In the genomic region with DNA sequence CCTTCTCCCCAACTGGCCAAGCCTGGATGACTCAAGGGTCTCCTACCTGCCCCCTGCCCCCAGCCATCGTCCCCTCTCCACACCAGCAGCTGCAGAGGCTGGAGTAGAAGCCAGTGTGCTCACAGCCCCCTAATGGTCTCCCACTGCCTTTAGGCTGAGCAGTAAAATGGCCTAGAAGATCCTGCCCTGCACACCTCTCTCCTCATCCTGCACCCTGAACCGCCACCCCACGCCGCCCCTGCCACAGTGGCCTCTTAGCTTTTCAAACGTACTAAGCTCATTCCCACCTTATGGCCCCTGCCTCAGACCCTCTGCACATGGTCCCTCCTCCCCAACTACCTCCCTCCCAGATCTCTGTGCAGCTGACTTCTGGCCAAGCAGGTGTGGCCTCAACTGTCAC, we compare ENCODE assay signal across 16 cellular contexts. TPM values are rescaled to one million over a fixed set of nuclear protein-coding genes. Genes with fewer than 3 reads are reported as not detected.
DNase-seq lines count a peak whose midpoint lies in the region; ATAC-seq and TF ChIP-seq lines count a peak whose summit lies in the region.
"Had no signal": no experiment of that assay in that cellular context is flagged by ENCODE, and none has a peak within 500 bp of the region (broad histone marks: within the 10 kb centered on the region; RNA-seq: fewer than 3 reads in every experiment).

No MANE protein-coding gene starts in this region.

- TF ChIP-seq CTCF in spleen (IDR thresholded peaks at IDR 0.05 in 8 of 11, conservative IDR thresholded peaks at IDR 0.05 in 3 of 11) (no peak), left ventricle myocardium inferior (IDR thresholded peaks at IDR 0.05; ENCODE audit: borderline replicate concordance) (no peak), esophagus muscularis mucosa (IDR thresholded peaks at IDR 0.05) (no peak)

- no peak overlapping the region for H3K27ac ChIP-seq in spleen
- no peak overlapping the region for H3K27ac ChIP-seq in left ventricle myocardium inferior (replicated peaks)
- H3K27ac ChIP-seq in esophagus muscularis mucosa (replicated peaks in 1 of 4) = no peak overlapping the region
- H3K27ac ChIP-seq: HL-60 had no signal

- no peaks in the 10 kb centered on the region for H3K4me1 Mint-ChIP-seq in stimulated activated naive CD8-positive, alpha-beta T cell treated with anti-CD3 and anti-CD28 coated beads, Interleukin-15, amount 100 ng/mL, for 72 hours
- H3K4me1 Mint-ChIP-seq in effector memory CD8-positive, alpha-beta T cell (ENCODE audit: low read depth in 2 of 2) = no peaks in the 10 kb centered on the region
- H3K4me1 Mint-ChIP-seq: CD8-positive, alpha-beta memory T cell had no signal

- H3K36me3 ChIP-seq in spleen = peaks cover 0 to 100% (median 77%) of the 10 kb centered on the region in 6 donors
- peaks cover 80% of the 10 kb centered on the region for H3K36me3 ChIP-seq in left ventricle myocardium inferior
- peaks cover 32 to 100% (median 86%) of the 10 kb centered on the region in 4 donors for H3K36me3 ChIP-seq in esophagus muscularis mucosa

- in situ Hi-C loops in KBM-7 (cut with MboI; ENCODE audit: low pct_unique_long_range_greater_than_20kb, low sequenced_read_pairs) = loop anchor here (25.0 kb wide), 1 partner anchor 457 kb away; a partner anchor contains a TSS

- peak overlapping the region in 1 of 2 donors; percentile 31 for H3K27ac Mint-ChIP-seq in stimulated activated naive CD8-positive, alpha-beta T cell treated with anti-CD3 and anti-CD28 coated beads, Interleukin-15, amount 100 ng/mL, for 72 hours
- H3K27ac Mint-ChIP-seq in effector memory CD8-positive, alpha-beta T cell = peak overlapping the region; percentile 46 to 60
- H3K27ac Mint-ChIP-seq: HFFc6 had no signal

- DNase-seq in stimulated activated naive CD8-positive, alpha-beta T cell treated with anti-CD3 and anti-CD28 coated beads, Interleukin-15, amount 100 ng/mL, for 72 hours = no peak
- no peak for DNase-seq in stimulated activated naive CD8-positive, alpha-beta T cell treated with anti-CD3 and anti-CD28 coated beads, Interleukin-15, Interleukin-2, amounts not matched to agents 100 U/mL and 50 U/mL, for 24 hours
- no peak for DNase-seq in effector memory CD8-positive, alpha-beta T cell
- peak; percentile 53 for DNase-seq in spleen
- no peak for DNase-seq in KBM-7
- no peak for DNase-seq in left ventricle myocardium inferior
- no peak for DNase-seq in esophagus muscularis mucosa (ENCODE audit: extremely low spot score)
- DNase-seq: BE2C; Caco-2; CD8-positive, alpha-beta memory T cell; DND-41; GDM1; HCEC 1CT; HFFc6; IMR-90 had no signal

- H3K4me3 ChIP-seq in spleen (no peak overlapping the region), left ventricle myocardium inferior (no peak overlapping the region), esophagus muscularis mucosa (no peak overlapping the region)

- H3K36me3 Mint-ChIP-seq in effector memory CD8-positive, alpha-beta T cell (ENCODE audit: insufficient read depth) = peaks cover 25% of the 10 kb centered on the region

- H3K27me3 ChIP-seq in spleen (replicated peaks in 1 of 7) (no peaks in the 10 kb centered on the region), left ventricle myocardium inferior (ENCODE audit: low read depth) (no peaks in the 10 kb centered on the region), esophagus muscularis mucosa (no peaks in the 10 kb centered on the region)
- H3K27me3 ChIP-seq: BE2C had no signal

- no peaks in the 10 kb centered on the region for H3K27me3 Mint-ChIP-seq in stimulated activated naive CD8-positive, alpha-beta T cell treated with anti-CD3 and anti-CD28 coated beads, Interleukin-15, amount 100 ng/mL, for 72 hours
- no peaks in the 10 kb centered on the region for H3K27me3 Mint-ChIP-seq in effector memory CD8-positive, alpha-beta T cell
- H3K27me3 Mint-ChIP-seq: CD8-positive, alpha-beta memory T cell had no signal

- TF ChIP-seq POLR2A in spleen (IDR thresholded peaks at IDR 0.05) (no peak), esophagus muscularis mucosa (IDR thresholded peaks at IDR 0.05; ENCODE audit: low read depth) (no peak)

- no peaks in the 10 kb centered on the region for H3K9me3 Mint-ChIP-seq in stimulated activated naive CD8-positive, alpha-beta T cell treated with anti-CD3 and anti-CD28 coated beads, Interleukin-15, amount 100 ng/mL, for 72 hours
- H3K9me3 Mint-ChIP-seq in effector memory CD8-positive, alpha-beta T cell = no peaks in the 10 kb centered on the region
- H3K9me3 Mint-ChIP-seq: CD8-positive, alpha-beta memory T cell; HFFc6 had no signal

- 96 to 99% (median 98%) methylated on average over 5 of the region's 5 CpGs for WGBS in spleen, 5 donors
- WGBS in esophagus muscularis mucosa = 98% methylated on average over 5 of the region's 5 CpGs

- no peak overlapping the region for H3K4me3 Mint-ChIP-seq in stimulated activated naive CD8-positive, alpha-beta T cell treated with anti-CD3 and anti-CD28 coated beads, Interleukin-15, amount 100 ng/mL, for 72 hours
- H3K4me3 Mint-ChIP-seq in effector memory CD8-positive, alpha-beta T cell = no peak overlapping the region
- H3K4me3 Mint-ChIP-seq: CD8-positive, alpha-beta memory T cell; HFFc6 had no signal

- intact Hi-C loops in spleen (cut with DNase I; ENCODE audit: low total_unique reads) = no loop called here
- intact Hi-C loops in left ventricle myocardium inferior (cut with micrococcal nuclease) = no loop called here
- intact Hi-C loops in esophagus muscularis mucosa (cut with DNase I) = loop anchor here (10.0 kb wide), 2 partner anchors 455 to 605 kb away; no protein-coding TSS in a partner anchor

- H3K9me3 ChIP-seq in spleen (no peaks in the 10 kb centered on the region), left ventricle myocardium inferior (replicated peaks) (no peaks in the 10 kb centered on the region), esophagus muscularis mucosa (no peaks in the 10 kb centered on the region)
- H3K9me3 ChIP-seq: BE2C, Caco-2 had no signal

- peak; percentile 31 for ATAC-seq in stimulated activated naive CD8-positive, alpha-beta T cell treated with anti-CD3 and anti-CD28 coated beads, Interleukin-15, amount 100 ng/mL, for 72 hours
- ATAC-seq in stimulated activated naive CD8-positive, alpha-beta T cell treated with anti-CD3 and anti-CD28 coated beads, Interleukin-15, Interleukin-2, amounts not matched to agents 100 U/mL and 50 U/mL, for 24 hours = no peak
- no peak for ATAC-seq in effector memory CD8-positive, alpha-beta T cell (replicated peaks)

- TF ChIP-seq EP300 in esophagus muscularis mucosa (IDR thresholded peaks at IDR 0.05) = no peak

- H3K4me1 ChIP-seq in spleen (no peaks in the 10 kb centered on the region), left ventricle myocardium inferior (no peaks in the 10 kb centered on the region), esophagus muscularis mucosa (no peaks in the 10 kb centered on the region)
- H3K4me1 ChIP-seq: BE2C, Caco-2 had no signal

RNA-seq across cellular contexts. Expression of a gene that starts 46.3 kb away (rescaled TPM):
- total RNA-seq in spleen (10 to 100 TPM; 29.1 to 46.7 (median 34.8) TPM), left ventricle myocardium inferior (18.9 TPM), esophagus muscularis mucosa (10 to 100 TPM; 26.7 to 40.0 (median 27.4) TPM)
- 10 to 100 TPM; 13.6 to 22.5 (median 15.7) TPM for polyA plus RNA-seq in spleen
